ENCODE assay signal across 8 cellular contexts in the genomic region with DNA sequence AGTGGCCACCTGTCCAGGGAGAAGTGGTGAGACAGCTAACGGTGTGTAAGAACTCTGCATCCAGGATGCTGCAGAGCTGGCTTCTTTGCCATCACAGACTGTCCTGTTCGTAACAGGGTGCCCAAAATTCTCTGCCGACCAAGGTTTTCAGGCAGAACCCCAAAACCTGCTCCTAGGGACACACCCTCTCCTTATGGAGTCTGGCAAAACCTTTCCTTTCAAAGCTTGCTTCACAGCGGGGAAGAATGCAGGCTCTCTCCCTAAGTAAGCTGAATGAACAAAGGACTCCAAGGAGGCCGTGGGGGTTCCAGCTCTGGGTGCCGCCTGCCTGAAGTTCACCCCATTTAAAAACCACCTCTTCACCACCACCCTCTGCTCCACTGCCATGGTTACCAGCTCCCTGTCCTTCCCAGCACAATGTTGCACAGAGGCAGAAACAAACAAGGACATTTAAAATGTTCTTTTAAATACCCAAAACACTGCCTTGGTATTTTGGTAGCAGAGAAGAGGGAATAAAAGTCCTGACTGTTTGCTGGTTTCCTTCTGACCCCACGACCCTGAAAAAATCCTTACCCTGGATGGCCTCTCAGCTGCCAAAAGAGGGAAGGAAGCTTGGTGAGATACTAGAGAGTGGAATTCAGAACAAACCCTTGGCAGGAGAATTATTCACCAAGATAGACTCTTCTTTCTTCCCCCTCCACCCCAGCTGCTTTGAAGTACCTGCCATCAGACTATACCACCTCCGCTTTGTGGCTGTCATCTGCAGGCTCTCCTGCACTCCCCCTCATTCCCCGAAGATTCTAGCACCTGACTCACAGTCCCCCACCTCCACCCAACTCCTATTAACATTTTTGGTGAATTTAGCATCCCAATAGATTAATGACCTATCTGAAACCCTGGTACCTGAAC. TPM values are rescaled to one million over a fixed set of nuclear protein-coding genes. Genes with fewer than 3 reads are reported as not detected.
DNase-seq lines count a peak whose midpoint lies in the region; ATAC-seq and TF ChIP-seq lines count a peak whose summit lies in the region.

No MANE protein-coding gene starts in this region.

- peak overlapping the region; percentile 87 for H3K9ac ChIP-seq in DND-41 (ENCODE audit: low read depth, low read length)

- no peaks in the 10 kb centered on the region for H3K36me3 ChIP-seq in DND-41 (ENCODE audit: insufficient read depth, low read length)

- 27 to 37% (median 29%) methylated on average over 9 of the region's 9 CpGs for WGBS in adipose tissue, 3 donors

- DNase-seq in DND-41 (peak; percentile 17), NCI-H2107 (lab: John Stamatoyannopoulos, UW) (peak; percentile 61), NCI-H187 (lab: John Stamatoyannopoulos, UW) (no peak)
- peak; percentile 22 to 63 for DNase-seq in stimulated activated CD4-positive, alpha-beta T cell treated with anti-CD3 and anti-CD28 coated beads, Interleukin-1b, Interleukin-23, amount 100 ng/mL, for 4 hours (ENCODE audit: low read depth in 2 of 2)

- H3K4me1 ChIP-seq in DND-41 (ENCODE audit: insufficient read depth, low read length): peaks cover 29% of the 10 kb centered on the region

- H3K4me2 ChIP-seq in DND-41 (ENCODE audit: insufficient read depth, low read length): peak overlapping the region; percentile 96

- no peaks in the 10 kb centered on the region for H4K20me1 ChIP-seq in DND-41 (ENCODE audit: insufficient read depth, low read length)

- H3K4me3 ChIP-seq in DND-41 (ENCODE audit: low read depth in 1 of 2, low read length in 2 of 2) (no peak overlapping the region; a peak in 1 of 4 replicates), iPS-18c (ENCODE audit: insufficient read depth, low read depth, low read length) (peak overlapping the region; percentile 64; the same call in 1 of the 2 replicates)

- no peaks in the 10 kb centered on the region for H3K79me2 ChIP-seq in DND-41 (ENCODE audit: insufficient read depth, low read length)

- no peaks in the 10 kb centered on the region for H3K9me3 ChIP-seq in DND-41 (ENCODE audit: insufficient read depth, low read length, severe bottlenecking)
- H3K9me3 ChIP-seq in iPS-18c (ENCODE audit: control insufficient read depth, insufficient read depth, low read length): no peaks in the 10 kb centered on the region

- 0 out of 2 replicates have a peak overlapping the region, but pooled peaks have one; percentile 25 for H2AFZ ChIP-seq in DND-41 (ENCODE audit: low read depth, low read length)

- H3K27ac ChIP-seq in DND-41 (ENCODE audit: low read length): peak overlapping the region; percentile 89
- peak overlapping the region; percentile 99 for H3K27ac ChIP-seq in adipose tissue (ENCODE audit: low read depth, low read length)

- no peaks in the 10 kb centered on the region for H3K27me3 ChIP-seq in DND-41 (ENCODE audit: insufficient read depth, low read length, poor library complexity)

- TF ChIP-seq CTCF in DND-41 (IDR thresholded peaks at IDR 0.05; ENCODE audit: borderline replicate concordance, extremely low read depth, low read length, poor library complexity, severe bottlenecking): no peak

- ATAC-seq in DND-41 (ENCODE audit: insufficient read depth, low read depth) (no peak), HG02870 (IDR thresholded peaks at IDR 0.05; ENCODE audit: unreplicated experiment) (no peak), GM19463 (IDR thresholded peaks at IDR 0.05; ENCODE audit: unreplicated experiment) (no peak)

RNA-seq across cellular contexts. Expression of gene KLF9, which starts 7.1 kb away (rescaled TPM):
- 100 to 1,000 TPM in 1 of 3 donors, 10 to 100 TPM in 2; 23.1 to 115 (median 48.5) TPM for polyA plus RNA-seq in adipose tissue

Comparison
In these comparisons a context has a peak if more than half of its experiments do, and no peak if none do; other contexts are left out.
1. DNase-seq: peak in DND-41 (single experiment), NCI-H2107 (single experiment) and stimulated activated CD4-positive, alpha-beta T cell treated with anti-CD3 and anti-CD28 coated beads, Interleukin-1b, Interleukin-23, amount 100 ng/mL, for 4 hours (2 of 2); none in NCI-H187 (0 of 2).